In genomic region chr2:86453838-86454237, GRCh38 we compare ENCODE assay signal across 13 cellular contexts. TPM values are rescaled to one million over a fixed set of nuclear protein-coding genes. Genes with fewer than 3 reads are reported as not detected.
A peak's percentile ranks its signal among the peaks of the same experiment; 100 is the strongest.
DNase-seq lines count a peak whose midpoint lies in the region; ATAC-seq and TF ChIP-seq lines count a peak whose summit lies in the region.
"Had no signal": no experiment of that assay in that cellular context is flagged by ENCODE, and none has a peak within 500 bp of the region (broad histone marks: within the 10 kb centered on the region; RNA-seq: fewer than 3 reads in every experiment).

No MANE protein-coding gene starts in this region.

- CTCF ChIA-PET in CD8-positive, alpha-beta memory T cell (lab: Charles Lee), result no interaction called here

- no peak for TF ChIP-seq CTCF in body of pancreas (IDR thresholded peaks at IDR 0.05)
- TF ChIP-seq CTCF in testis (IDR thresholded peaks at IDR 0.05), result no peak

- H3K27me3 ChIP-seq in body of pancreas, result no peaks in the 10 kb centered on the region
- no peaks in the 10 kb centered on the region for H3K27me3 ChIP-seq in testis
- no peaks in the 10 kb centered on the region for H3K27me3 ChIP-seq in CD8-positive, alpha-beta memory T cell (ENCODE audit: insufficient read depth, low read length, poor library complexity, severe bottlenecking)
- H3K27me3 ChIP-seq: dorsolateral prefrontal cortex had no signal

- peaks cover 35 to 58% (median 45%) of the 10 kb centered on the region in 3 donors for H3K4me1 Mint-ChIP-seq in CD8-positive, alpha-beta memory T cell

- ATAC-seq in body of pancreas, result peak; percentile 80
- ATAC-seq in left ventricle myocardium superior, result peak; percentile 88
- no peak for ATAC-seq in GM18511 (IDR thresholded peaks at IDR 0.05; ENCODE audit: unreplicated experiment)
- ATAC-seq: HCT116 had no signal

- intact Hi-C loops in body of pancreas (cut with DNase I), result no loop called here
- intact Hi-C loops in left ventricle myocardium superior (cut with micrococcal nuclease), result no loop called here
- intact Hi-C loops in testis (cut with DNase I; ENCODE audit: low total_unique reads), result no loop called here

- peak overlapping the region in 3 of 4 donors; percentile 45 to 48 (median 46) for H3K27ac ChIP-seq in body of pancreas
- H3K27ac ChIP-seq in testis, result peak overlapping the region in 1 of 2 donors; percentile 51
- H3K27ac ChIP-seq in CD8-positive, alpha-beta memory T cell (ENCODE audit: low read depth, low read length), result no peak overlapping the region
- H3K27ac ChIP-seq: 22Rv1 had no signal

- peaks cover 0 to 23% of the 10 kb centered on the region in 2 donors for H3K36me3 ChIP-seq in body of pancreas (replicated peaks in 1 of 2; ENCODE audit: insufficient read depth in 1 of 2, low read depth in 2 of 2)
- H3K36me3 ChIP-seq in testis (ENCODE audit: low read depth, missing control alignments), result no peaks in the 10 kb centered on the region
- H3K36me3 ChIP-seq in CD8-positive, alpha-beta memory T cell (ENCODE audit: insufficient read depth, low read length), result peaks cover 72% of the 10 kb centered on the region

- POLR2A ChIA-PET in CD8-positive, alpha-beta memory T cell (lab: Charles Lee), result interaction anchor here (1.0 to 1.9 kb wide), 2 partner anchors 11 to 33 kb away, joined by 3 to 6 read pairs; no protein-coding TSS in a partner anchor

- H3K27ac Mint-ChIP-seq in CD8-positive, alpha-beta memory T cell, result peak overlapping the region in 1 of 8 donors; percentile 8
- H3K27ac Mint-ChIP-seq: memory B cell had no signal

- H3K9me3 Mint-ChIP-seq in CD8-positive, alpha-beta memory T cell, result no peaks in the 10 kb centered on the region
- H3K9me3 Mint-ChIP-seq: memory B cell had no signal

- H3K36me3 Mint-ChIP-seq in CD8-positive, alpha-beta memory T cell, result peaks cover 30 to 93% (median 37%) of the 10 kb centered on the region in 3 donors

- no peak overlapping the region for H3K4me3 ChIP-seq in body of pancreas
- no peak overlapping the region for H3K4me3 ChIP-seq in testis
- no peak overlapping the region for H3K4me3 ChIP-seq in CD8-positive, alpha-beta memory T cell (ENCODE audit: low read length)
- H3K4me3 ChIP-seq: dorsolateral prefrontal cortex had no signal

- 2 to 8% methylated on average over 2 of the region's 2 CpGs for WGBS in body of pancreas, 2 donors
- WGBS in testis, 2 donors, result 23 to 30% methylated on average over 2 of the region's 2 CpGs

- no peaks in the 10 kb centered on the region for H3K27me3 Mint-ChIP-seq in CD8-positive, alpha-beta memory T cell
- H3K27me3 Mint-ChIP-seq: memory B cell had no signal

- no peaks in the 10 kb centered on the region for H3K9me3 ChIP-seq in body of pancreas
- H3K9me3 ChIP-seq in testis, result no peaks in the 10 kb centered on the region
- no peaks in the 10 kb centered on the region for H3K9me3 ChIP-seq in CD8-positive, alpha-beta memory T cell (ENCODE audit: low read length)

- DNase-seq in DMS 273 (lab: John Stamatoyannopoulos, UW; ENCODE audit: unreplicated experiment) (peak; percentile 18), DMS 273 treated with DMSO at 0.1 percent for 48 hours (lab: John Stamatoyannopoulos, UW) (no peak), body of pancreas (peak; percentile 78 to 87 (median 86)), left ventricle myocardium superior (no peak), testis (peak; percentile 90), iPS-NIHi11 (ENCODE audit: low spot score) (no peak)
- no peak for DNase-seq in CD8-positive, alpha-beta memory T cell
- DNase-seq: stimulated activated CD4-positive, alpha-beta T cell treated with anti-CD3 and anti-CD28 coated beads, Interleukin-4, amount 100 ng/mL, for 4 hours had no signal

- no peak overlapping the region for H3K4me3 Mint-ChIP-seq in CD8-positive, alpha-beta memory T cell
- H3K4me3 Mint-ChIP-seq: memory B cell had no signal

- TF ChIP-seq POLR2A in body of pancreas (IDR thresholded peaks at IDR 0.05) (no peak), testis (IDR thresholded peaks at IDR 0.05) (no peak)

- H3K4me1 ChIP-seq in body of pancreas (peaks cover 50% of the 10 kb centered on the region), testis (peaks cover 11% of the 10 kb centered on the region)
- peaks cover 6% of the 10 kb centered on the region for H3K4me1 ChIP-seq in CD8-positive, alpha-beta memory T cell (ENCODE audit: insufficient read depth, low read length)

RNA-seq across cellular contexts. Expression of gene KDM3A, which starts 12.7 kb away (rescaled TPM):
- total RNA-seq in body of pancreas (10 to 100 TPM; 34.0 to 47.8 TPM), left ventricle myocardium superior (35.6 TPM), testis (100 to 1,000 TPM in 1 of 2 donors, 10 to 100 TPM in 1; 88.8 to 106 TPM)
- polyA plus RNA-seq in testis (ENCODE audit: insufficient read depth, low read depth, low replicate concordance), result 126 TPM
- total RNA-seq in CD8-positive, alpha-beta memory T cell, result 10 to 100 TPM; 45.8 to 46.2 TPM
- polyA plus RNA-seq in CD8-positive, alpha-beta memory T cell, result 21.1 TPM

Comparison
In these comparisons a context has a peak if more than half of its experiments do, and no peak if none do; other contexts are left out.
1. DNase-seq: peak in DMS 273 (single experiment), body of pancreas (4 of 4) and testis (single experiment); none in DMS 273 treated with DMSO at 0.1 percent for 48 hours (single experiment), left ventricle myocardium superior (single experiment), iPS-NIHi11 (single experiment) and CD8-positive, alpha-beta memory T cell (0 of 5).